10 cellular contexts compared by ENCODE assay signal in the genomic region with DNA sequence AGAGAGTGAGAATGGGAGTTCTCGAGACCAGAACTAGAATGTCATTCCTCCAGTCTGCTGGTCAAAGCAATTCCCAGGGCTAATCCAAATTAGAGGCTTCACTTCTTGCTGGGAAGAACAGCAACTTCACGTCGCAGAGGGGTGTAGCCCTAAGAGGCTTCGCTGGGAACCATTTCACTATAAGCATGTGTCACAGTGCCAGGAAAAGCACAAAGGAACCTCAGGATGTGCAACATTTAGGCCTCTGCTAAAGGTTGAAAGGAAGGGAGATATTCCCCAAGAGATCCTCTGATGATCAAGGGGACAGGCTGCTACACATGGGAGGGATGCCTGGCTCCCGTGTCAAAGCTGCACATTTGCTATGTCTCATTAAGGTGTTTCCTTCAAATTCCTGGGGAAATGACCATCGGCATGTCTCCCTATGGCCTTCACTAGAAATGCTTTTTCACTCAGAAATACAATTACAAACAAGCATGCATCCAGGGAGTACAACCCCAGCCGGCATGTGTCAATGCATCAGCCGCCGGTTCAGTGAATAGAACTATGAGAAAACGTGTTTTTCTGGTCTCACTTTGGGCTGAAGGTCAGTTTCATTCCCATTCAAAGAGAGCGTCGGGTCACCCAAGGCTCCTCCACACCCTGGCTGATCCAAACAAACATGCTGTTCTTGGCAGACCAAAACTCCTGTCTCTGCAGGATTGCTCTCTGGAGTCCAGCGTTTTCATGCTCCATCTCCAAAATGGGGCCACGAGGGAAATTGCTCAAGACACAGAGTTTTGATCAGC.
"Had no signal": no experiment of that assay in that cellular context is flagged by ENCODE, and none has a peak within 500 bp of the region (broad histone marks: within the 10 kb centered on the region; RNA-seq: fewer than 3 reads in every experiment).

No MANE protein-coding gene starts in this region.

- ATAC-seq: activated CD4-positive, CD25-positive, alpha-beta regulatory T cell treated with anti-CD3 and anti-CD28 coated beads, Interleukin-2, amount 50 U/mL, for 24 hours; activated naive CD4-positive, alpha-beta T cell treated with anti-CD3 and anti-CD28 coated beads, Interleukin-2, amount 50 U/mL, for 72 hours had no signal

- H3K4me3 ChIP-seq: dorsolateral prefrontal cortex, neural progenitor cell, pancreas had no signal

- H3K27ac ChIP-seq: dorsolateral prefrontal cortex, neural progenitor cell, pancreas had no signal

- H3K27me3 ChIP-seq: neural progenitor cell, pancreas had no signal

- H3K4me1 ChIP-seq: neural progenitor cell, pancreas had no signal

- H3K36me3 ChIP-seq: neural progenitor cell, pancreas had no signal

- DNase-seq: activated T-cell treated with anti-CD3 and anti-CD28 coated beads, Interleukin-2, amount 50 U/mL, for 1 hour; amygdala; dorsolateral prefrontal cortex; head of caudate nucleus; pancreas; small intestine; SW 1271 had no signal

- H3K9me3 ChIP-seq: pancreas had no signal
